In the genomic region with DNA sequence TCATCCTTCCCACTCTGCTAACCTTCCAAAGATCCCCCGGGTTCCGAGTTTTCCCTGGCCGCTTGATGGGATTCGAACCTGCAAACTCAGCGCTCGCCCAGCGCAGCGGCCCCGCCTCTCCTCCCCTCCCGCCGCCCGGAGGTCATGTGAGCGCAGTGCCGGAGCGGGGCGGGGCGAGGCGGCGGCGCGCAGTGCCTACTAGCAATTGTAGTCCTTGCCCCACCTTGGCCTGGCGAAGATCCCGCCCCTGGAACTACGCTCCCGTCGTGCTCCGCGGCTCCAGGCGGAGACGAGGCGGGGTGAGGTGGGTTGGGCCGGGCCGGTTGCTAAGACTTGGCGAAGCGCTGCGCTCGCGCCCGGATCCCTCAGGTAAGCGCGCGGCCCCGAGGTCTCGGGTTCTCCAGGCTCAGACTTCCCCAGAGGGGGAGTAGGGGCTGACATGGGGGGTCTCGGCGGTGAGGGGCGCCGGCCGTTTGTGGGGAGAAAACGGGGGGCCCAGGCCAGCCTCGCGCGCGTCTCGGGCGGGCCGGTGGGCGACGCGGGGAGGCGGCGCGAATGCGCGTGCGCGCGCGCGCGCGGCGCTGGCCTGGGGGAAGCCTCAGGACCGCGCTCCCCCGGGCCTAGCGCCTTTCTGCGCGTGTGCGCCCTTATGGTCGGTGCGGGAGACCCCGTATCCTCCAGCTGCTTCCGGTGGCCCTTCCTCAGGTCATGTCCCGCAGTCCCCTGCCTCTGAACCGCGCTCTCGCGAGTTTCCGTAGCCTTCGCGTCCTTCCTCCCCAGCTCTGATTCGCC, we compare ENCODE assay signal across 8 cellular contexts. TPM values are rescaled to one million over a fixed set of nuclear protein-coding genes. Genes with fewer than 3 reads are reported as not detected.
A peak's percentile ranks its signal among the peaks of the same experiment; 100 is the strongest.
DNase-seq lines count a peak whose midpoint lies in the region; ATAC-seq and TF ChIP-seq lines count a peak whose summit lies in the region.

A gene (plus strand): TSS at position 329 of the 792 bp plus-strand sequence. CDS start 6,649 bp downstream, outside the sequence.
A gene with protein sequence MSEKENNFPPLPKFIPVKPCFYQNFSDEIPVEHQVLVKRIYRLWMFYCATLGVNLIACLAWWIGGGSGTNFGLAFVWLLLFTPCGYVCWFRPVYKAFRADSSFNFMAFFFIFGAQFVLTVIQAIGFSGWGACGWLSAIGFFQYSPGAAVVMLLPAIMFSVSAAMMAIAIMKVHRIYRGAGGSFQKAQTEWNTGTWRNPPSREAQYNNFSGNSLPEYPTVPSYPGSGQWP (plus strand): TSS at position 329 of the 792 bp plus-strand sequence. CDS start 9,621 bp downstream, outside the sequence.

- no peaks in the 10 kb centered on the region for H3K36me3 ChIP-seq in suprapubic skin

- peak within 1 kb of the TSS; percentile 58 for H3K4me3 ChIP-seq in suprapubic skin

- WGBS in suprapubic skin = under 1% methylated on average over 23 of the region's 93 CpGs

- TF ChIP-seq CTCF in suprapubic skin (IDR thresholded peaks at IDR 0.05) = no peak

- H3K27ac ChIP-seq in suprapubic skin = peak within 1 kb of the TSS; percentile 90

- H3K36me3 Mint-ChIP-seq in activated naive CD4-positive, alpha-beta T cell treated with anti-CD3 and anti-CD28 coated beads, Interleukin-2, amount 50 U/mL, for 24 hours = no peaks in the 10 kb centered on the region

- peak within 1 kb of the TSS; percentile 94 for H3K4me3 Mint-ChIP-seq in activated naive CD4-positive, alpha-beta T cell treated with anti-CD3 and anti-CD28 coated beads, Interleukin-2, amount 50 U/mL, for 24 hours

- no peaks in the 10 kb centered on the region for H3K27me3 ChIP-seq in suprapubic skin

- no peak for TF ChIP-seq EP300 in suprapubic skin (IDR thresholded peaks at IDR 0.05)

- ATAC-seq in HG02610 (IDR thresholded peaks at IDR 0.05; ENCODE audit: unreplicated experiment) (peak; percentile 73), SK-N-SH treated with all-trans-retinoic acid at 6 μM for 48 hours (peak; percentile 96)

- TF ChIP-seq POLR2A in suprapubic skin (IDR thresholded peaks at IDR 0.05) = peak in 1 of 2 donors; percentile 66

- H3K27me3 Mint-ChIP-seq in activated naive CD4-positive, alpha-beta T cell treated with anti-CD3 and anti-CD28 coated beads, Interleukin-2, amount 50 U/mL, for 24 hours = no peaks in the 10 kb centered on the region

- no peaks in the 10 kb centered on the region for H3K9me3 ChIP-seq in suprapubic skin

- peaks cover 41% of the 10 kb centered on the region for H3K4me1 Mint-ChIP-seq in activated naive CD4-positive, alpha-beta T cell treated with anti-CD3 and anti-CD28 coated beads, Interleukin-2, amount 50 U/mL, for 24 hours

- H3K4me1 ChIP-seq in suprapubic skin = peaks cover 54% of the 10 kb centered on the region

- H3K9me3 Mint-ChIP-seq in activated naive CD4-positive, alpha-beta T cell treated with anti-CD3 and anti-CD28 coated beads, Interleukin-2, amount 50 U/mL, for 24 hours = no peaks in the 10 kb centered on the region

- peak within 1 kb of the TSS; percentile 83 for H3K27ac Mint-ChIP-seq in activated naive CD4-positive, alpha-beta T cell treated with anti-CD3 and anti-CD28 coated beads, Interleukin-2, amount 50 U/mL, for 24 hours

- peak; percentile 98 for DNase-seq in GM04504 (ENCODE audit: low read depth)
- DNase-seq in NCI-H1092 treated with DMSO at 0.1 percent for 48 hours (lab: John Stamatoyannopoulos, UW) = peak; percentile 98
- peak; percentile 96 for DNase-seq in germinal center (ENCODE audit: low spot score)
- peak; percentile 73 to 99 (median 97) for DNase-seq in nucleus accumbens (lab: John Stamatoyannopoulos, UW)
- peak; percentile 100 for DNase-seq in suprapubic skin (ENCODE audit: low spot score in 2 of 2)

TF ChIP-seq in SK-N-SH treated with all-trans-retinoic acid at 6 μM for 48 hours, 23 proteins besides CTCF, POLR2A, EP300 and RAD21:
- no peak for TF ChIP-seq ESRRG (CRISPR knock-in tag; IDR thresholded peaks at IDR 0.05)
- no peak for TF ChIP-seq GLIS3 (CRISPR knock-in tag; IDR thresholded peaks at IDR 0.05)
- TF ChIP-seq ZC3H10 (CRISPR knock-in tag; IDR thresholded peaks at IDR 0.05) = peak; percentile 29; the same call in 1 of the 2 replicates
- TF ChIP-seq ZFP3 (CRISPR knock-in tag; IDR thresholded peaks at IDR 0.05) = 0 out of 2 replicates have a peak, but pooled peaks have one; percentile 38
- TF ChIP-seq ZNF8 (CRISPR knock-in tag; IDR thresholded peaks at IDR 0.05) = no peak
- 0 out of 2 replicates have a peak, but pooled peaks have one; percentile 47 for TF ChIP-seq CSDC2 (CRISPR knock-in tag; IDR thresholded peaks at IDR 0.05)
- no peak for TF ChIP-seq TCF4 (CRISPR knock-in tag; IDR thresholded peaks at IDR 0.05; ENCODE audit: borderline replicate concordance)
- no peak for TF ChIP-seq ZNF565 (CRISPR knock-in tag; conservative IDR thresholded peaks at IDR 0.05; ENCODE audit: low read depth)
- TF ChIP-seq, protein P1, sequence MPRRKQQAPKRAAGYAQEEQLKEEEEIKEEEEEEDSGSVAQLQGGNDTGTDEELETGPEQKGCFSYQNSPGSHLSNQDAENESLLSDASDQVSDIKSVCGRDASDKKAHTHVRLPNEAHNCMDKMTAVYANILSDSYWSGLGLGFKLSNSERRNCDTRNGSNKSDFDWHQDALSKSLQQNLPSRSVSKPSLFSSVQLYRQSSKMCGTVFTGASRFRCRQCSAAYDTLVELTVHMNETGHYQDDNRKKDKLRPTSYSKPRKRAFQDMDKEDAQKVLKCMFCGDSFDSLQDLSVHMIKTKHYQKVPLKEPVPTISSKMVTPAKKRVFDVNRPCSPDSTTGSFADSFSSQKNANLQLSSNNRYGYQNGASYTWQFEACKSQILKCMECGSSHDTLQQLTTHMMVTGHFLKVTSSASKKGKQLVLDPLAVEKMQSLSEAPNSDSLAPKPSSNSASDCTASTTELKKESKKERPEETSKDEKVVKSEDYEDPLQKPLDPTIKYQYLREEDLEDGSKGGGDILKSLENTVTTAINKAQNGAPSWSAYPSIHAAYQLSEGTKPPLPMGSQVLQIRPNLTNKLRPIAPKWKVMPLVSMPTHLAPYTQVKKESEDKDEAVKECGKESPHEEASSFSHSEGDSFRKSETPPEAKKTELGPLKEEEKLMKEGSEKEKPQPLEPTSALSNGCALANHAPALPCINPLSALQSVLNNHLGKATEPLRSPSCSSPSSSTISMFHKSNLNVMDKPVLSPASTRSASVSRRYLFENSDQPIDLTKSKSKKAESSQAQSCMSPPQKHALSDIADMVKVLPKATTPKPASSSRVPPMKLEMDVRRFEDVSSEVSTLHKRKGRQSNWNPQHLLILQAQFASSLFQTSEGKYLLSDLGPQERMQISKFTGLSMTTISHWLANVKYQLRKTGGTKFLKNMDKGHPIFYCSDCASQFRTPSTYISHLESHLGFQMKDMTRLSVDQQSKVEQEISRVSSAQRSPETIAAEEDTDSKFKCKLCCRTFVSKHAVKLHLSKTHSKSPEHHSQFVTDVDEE (CRISPR knock-in tag; IDR thresholded peaks at IDR 0.05) = 0 out of 2 replicates have a peak, but pooled peaks have one; percentile 30
- no peak for TF ChIP-seq ISL1 (CRISPR knock-in tag; IDR thresholded peaks at IDR 0.05)
- TF ChIP-seq, protein P2, sequence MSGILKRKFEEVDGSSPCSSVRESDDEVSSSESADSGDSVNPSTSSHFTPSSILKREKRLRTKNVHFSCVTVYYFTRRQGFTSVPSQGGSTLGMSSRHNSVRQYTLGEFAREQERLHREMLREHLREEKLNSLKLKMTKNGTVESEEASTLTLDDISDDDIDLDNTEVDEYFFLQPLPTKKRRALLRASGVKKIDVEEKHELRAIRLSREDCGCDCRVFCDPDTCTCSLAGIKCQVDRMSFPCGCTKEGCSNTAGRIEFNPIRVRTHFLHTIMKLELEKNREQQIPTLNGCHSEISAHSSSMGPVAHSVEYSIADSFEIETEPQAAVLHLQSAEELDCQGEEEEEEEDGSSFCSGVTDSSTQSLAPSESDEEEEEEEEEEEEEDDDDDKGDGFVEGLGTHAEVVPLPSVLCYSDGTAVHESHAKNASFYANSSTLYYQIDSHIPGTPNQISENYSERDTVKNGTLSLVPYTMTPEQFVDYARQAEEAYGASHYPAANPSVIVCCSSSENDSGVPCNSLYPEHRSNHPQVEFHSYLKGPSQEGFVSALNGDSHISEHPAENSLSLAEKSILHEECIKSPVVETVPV (CRISPR knock-in tag; IDR thresholded peaks at IDR 0.05) = no peak
- no peak; the same call in 1 of the 2 replicates for TF ChIP-seq SNAI2 (CRISPR knock-in tag; IDR thresholded peaks at IDR 0.05)
- TF ChIP-seq ZFP30 (CRISPR knock-in tag; IDR thresholded peaks at IDR 0.05) = no peak
- TF ChIP-seq, protein P3, sequence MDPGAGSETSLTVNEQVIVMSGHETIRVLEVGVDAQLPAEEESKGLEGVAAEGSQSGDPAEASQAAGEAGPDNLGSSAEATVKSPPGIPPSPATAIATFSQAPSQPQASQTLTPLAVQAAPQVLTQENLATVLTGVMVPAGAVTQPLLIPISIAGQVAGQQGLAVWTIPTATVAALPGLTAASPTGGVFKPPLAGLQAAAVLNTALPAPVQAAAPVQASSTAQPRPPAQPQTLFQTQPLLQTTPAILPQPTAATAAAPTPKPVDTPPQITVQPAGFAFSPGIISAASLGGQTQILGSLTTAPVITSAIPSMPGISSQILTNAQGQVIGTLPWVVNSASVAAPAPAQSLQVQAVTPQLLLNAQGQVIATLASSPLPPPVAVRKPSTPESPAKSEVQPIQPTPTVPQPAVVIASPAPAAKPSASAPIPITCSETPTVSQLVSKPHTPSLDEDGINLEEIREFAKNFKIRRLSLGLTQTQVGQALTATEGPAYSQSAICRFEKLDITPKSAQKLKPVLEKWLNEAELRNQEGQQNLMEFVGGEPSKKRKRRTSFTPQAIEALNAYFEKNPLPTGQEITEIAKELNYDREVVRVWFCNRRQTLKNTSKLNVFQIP (CRISPR knock-in tag; IDR thresholded peaks at IDR 0.05; ENCODE audit: borderline replicate concordance, low read depth) = no peak

RNA-seq across cellular contexts. Expression of the first gene that starts in this region (rescaled TPM):
- total RNA-seq in suprapubic skin = 10 to 100 TPM; 13.4 to 26.7 (median 22.3) TPM

RNA-seq across cellular contexts. Expression of the second gene that starts in this region (rescaled TPM):
- total RNA-seq in suprapubic skin = 100 to 1,000 TPM in 2 of 4 donors, 10 to 100 TPM in 2; 68.1 to 119 (median 103) TPM

Comparison
In these comparisons a context has a peak if more than half of its experiments do, and no peak if none do; other contexts are left out.
1. Peak in every context shown above with its lines: DNase-seq, ATAC-seq, H3K4me3 ChIP-seq and H3K27ac ChIP-seq.